8 cellular contexts compared by ENCODE assay signal in genomic region chr20:18287915-18288747, GRCh38. TPM values are rescaled to one million over a fixed set of nuclear protein-coding genes. Genes with fewer than 3 reads are reported as not detected.
A peak's percentile ranks its signal among the peaks of the same experiment; 100 is the strongest.
DNase-seq lines count a peak whose midpoint lies in the region; ATAC-seq and TF ChIP-seq lines count a peak whose summit lies in the region.

Gene ZNF133 (plus strand): TSS chr20:18288527. CDS start chr20:18305687, 17,160 bp downstream.

- H3K4me1 ChIP-seq in left lung: peaks cover 0 to 17% of the 10 kb centered on the region in 2 donors

- DNase-seq in CD1c-positive myeloid dendritic cell (ENCODE audit: extremely low spot score) (peak; percentile 97), NCI-H69 (lab: John Stamatoyannopoulos, UW) (peak; percentile 97), dedifferentiated amniotic fluid mesenchymal stem cell (ENCODE audit: extremely low spot score) (peak; percentile 89), left lung (peak; percentile 95 to 97)
- peak; percentile 98 for DNase-seq in activated CD4-positive, alpha-beta T cell treated with anti-CD3 and anti-CD28 coated beads, Interleukin-2, amount 50 U/mL, for 1 hour
- peak; percentile 95 for DNase-seq in stimulated activated CD4-positive, alpha-beta T cell treated with anti-CD3 and anti-CD28 coated beads, Interleukin-2, amount 100 ng/mL, for 4 hours (ENCODE audit: low read depth)

- peak within 1 kb of the TSS; percentile 85 to 94 for H3K27ac ChIP-seq in left lung

- peaks cover 0 to 5% of the 10 kb centered on the region in 2 donors for H3K36me3 ChIP-seq in left lung

- TF ChIP-seq CTCF in left lung (IDR thresholded peaks at IDR 0.05): no peak

- intact Hi-C loops in left lung (cut with DNase I): no loop called here

- H3K27me3 ChIP-seq in left lung: peaks cover 0 to 7% of the 10 kb centered on the region in 2 donors

- H3K9me3 ChIP-seq in left lung: peaks cover 0 to 18% of the 10 kb centered on the region in 2 donors

- ATAC-seq in GM19372 (IDR thresholded peaks at IDR 0.05; ENCODE audit: low read depth, unreplicated experiment) (peak; percentile 97), HG03521 (IDR thresholded peaks at IDR 0.05; ENCODE audit: unreplicated experiment) (peak; percentile 96), left lung (peak; percentile 98)

- H3K4me3 ChIP-seq in left lung: peak within 1 kb of the TSS; percentile 73 to 75

RNA-seq across cellular contexts. Expression of gene ZNF133, which starts in this region (rescaled TPM):
- 10 to 100 TPM; 10.4 to 11.0 TPM for total RNA-seq in left lung

Comparison
In these comparisons a context has a peak if more than half of its experiments do, and no peak if none do; other contexts are left out.
1. Peak in every context shown above with its lines: DNase-seq, ATAC-seq, H3K4me3 ChIP-seq and H3K27ac ChIP-seq.